Comparison of ENCODE assay signal across 8 cellular contexts in the genomic region with DNA sequence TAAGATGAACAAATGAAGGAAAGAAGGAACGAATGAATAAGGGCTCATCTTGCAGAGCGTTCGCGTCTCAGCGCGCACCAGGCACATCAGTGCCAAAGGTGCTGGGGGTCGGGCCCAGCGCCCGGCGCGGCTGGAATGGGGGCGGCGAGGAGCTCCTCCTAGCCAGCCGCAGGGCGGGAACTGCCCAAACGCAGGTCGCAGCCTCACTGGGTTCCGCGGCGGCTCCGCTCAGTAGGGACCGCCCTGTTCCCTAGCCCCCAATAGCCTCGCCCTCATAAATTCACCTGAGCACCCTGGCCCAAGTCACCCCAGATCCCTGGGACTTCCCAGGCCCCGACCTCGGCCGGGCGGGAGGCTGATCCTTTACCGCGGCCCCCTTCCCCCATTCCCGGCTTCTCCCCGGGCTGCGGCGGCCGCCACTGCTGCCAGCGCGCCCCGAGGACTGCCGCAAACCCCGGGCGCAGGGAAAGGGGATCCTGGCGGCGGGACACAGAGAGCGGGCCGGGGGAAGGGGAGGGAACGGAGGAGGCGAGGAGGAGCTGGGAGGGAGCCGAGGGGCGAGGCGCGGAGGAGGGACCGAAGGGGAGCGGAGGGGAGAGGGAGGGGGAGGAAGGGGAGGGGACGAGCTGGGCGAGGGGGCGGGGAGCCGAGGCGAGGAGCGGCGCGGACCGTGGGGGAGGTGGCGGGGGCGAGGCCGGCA. TPM values are rescaled to one million over a fixed set of nuclear protein-coding genes. Genes with fewer than 3 reads are reported as not detected.
A peak's percentile ranks its signal among the peaks of the same experiment; 100 is the strongest.
DNase-seq lines count a peak whose midpoint lies in the region; ATAC-seq and TF ChIP-seq lines count a peak whose summit lies in the region.

No MANE protein-coding gene starts in this region.

- no peak overlapping the region for H3K27ac ChIP-seq in CD4-positive, alpha-beta T cell (ENCODE audit: low read depth, low read length)
- H3K27ac ChIP-seq in angular gyrus (ENCODE audit: low read depth, low read length) = peak overlapping the region; percentile 78
- H3K27ac ChIP-seq in thoracic aorta = no peak overlapping the region

- H3K4me1 ChIP-seq in thoracic aorta (ENCODE audit: control insufficient read depth in 1 of 2, low read depth in 2 of 2) = peaks cover 13 to 22% of the 10 kb centered on the region in 2 donors

- peak in 1 of 10 experiments; percentile 1 for DNase-seq in CD4-positive, alpha-beta T cell
- DNase-seq in LNCaP clone FGC (ENCODE audit: low read depth) (no peak), left kidney (ENCODE audit: low read depth, low spot score) (peak; percentile 88), thoracic aorta (ENCODE audit: low spot score) (no peak), mesenteric fat pad (ENCODE audit: low spot score) (no peak)

- no peak overlapping the region for H3K27ac Mint-ChIP-seq in CD4-positive, alpha-beta T cell

- H3K9me3 Mint-ChIP-seq in CD4-positive, alpha-beta T cell = no peaks in the 10 kb centered on the region

- H3K9me3 ChIP-seq in CD4-positive, alpha-beta T cell (ENCODE audit: control insufficient read depth, low read length) = no peaks in the 10 kb centered on the region
- no peaks in the 10 kb centered on the region for H3K9me3 ChIP-seq in thoracic aorta

- peaks cover 9% of the 10 kb centered on the region for H3K4me1 Mint-ChIP-seq in CD4-positive, alpha-beta T cell (ENCODE audit: low read depth)

- peaks cover 77% of the 10 kb centered on the region for H3K27me3 Mint-ChIP-seq in CD4-positive, alpha-beta T cell

- peaks cover 76% of the 10 kb centered on the region for H3K27me3 ChIP-seq in CD4-positive, alpha-beta T cell (ENCODE audit: control insufficient read depth, insufficient read depth, low read length)
- peaks cover 17% of the 10 kb centered on the region for H3K27me3 ChIP-seq in thoracic aorta (replicated peaks; ENCODE audit: insufficient read depth)

- H3K36me3 Mint-ChIP-seq in CD4-positive, alpha-beta T cell (ENCODE audit: low read depth) = no peaks in the 10 kb centered on the region

- POLR2A ChIA-PET in CD4-positive, alpha-beta T cell (lab: Charles Lee) = no interaction called here

- H3K4me3 ChIP-seq in LNCaP clone FGC (ENCODE audit: low read depth, low read length) (0 out of 2 replicates have a peak overlapping the region, but pooled peaks have one; percentile 13), thoracic aorta (peak overlapping the region; percentile 73)

- intact Hi-C loops in CD4-positive, alpha-beta T cell (cut with DNase I, micrococcal nuclease) = no loop called here

- CTCF ChIA-PET in CD4-positive, alpha-beta T cell (lab: Charles Lee) = no interaction called here

- peak overlapping the region; percentile 85 for H3K4me3 Mint-ChIP-seq in CD4-positive, alpha-beta T cell

- ATAC-seq in CD4-positive, alpha-beta T cell (ENCODE audit: poor library complexity) = peak; percentile 17
- no peak for ATAC-seq in thoracic aorta (ENCODE audit: insufficient number of reproducible peaks, low FRiP score, low read depth)
- ATAC-seq in GM18868 (IDR thresholded peaks at IDR 0.05; ENCODE audit: unreplicated experiment) = no peak
- ATAC-seq in GM21737 (IDR thresholded peaks at IDR 0.05; ENCODE audit: unreplicated experiment) = no peak

- no peaks in the 10 kb centered on the region for H3K36me3 ChIP-seq in thoracic aorta

- no peak for TF ChIP-seq CTCF in CD4-positive, alpha-beta T cell (IDR thresholded peaks at IDR 0.05)
- no peak for TF ChIP-seq CTCF in LNCaP clone FGC (IDR thresholded peaks at IDR 0.05; ENCODE audit: control insufficient read depth, extremely low read depth, insufficient read depth)
- no peak for TF ChIP-seq CTCF in thoracic aorta (IDR thresholded peaks at IDR 0.05)

RNA-seq across cellular contexts. Expression of a gene that starts 0.4 kb away (rescaled TPM):
- total RNA-seq in CD4-positive, alpha-beta T cell = not detected
- total RNA-seq in thoracic aorta = not detected
- total RNA-seq in mesenteric fat pad = not detected
